25 cellular contexts compared by ENCODE assay signal in genomic region chr14:97138801-97139200, GRCh38.
DNase-seq lines count a peak whose midpoint lies in the region; FAIRE-seq and TF ChIP-seq lines count a peak whose summit lies in the region.
"Had no signal": no experiment of that assay in that cellular context is flagged by ENCODE, and none has a peak within 500 bp of the region (broad histone marks: within the 10 kb centered on the region; RNA-seq: fewer than 3 reads in every experiment).

No MANE protein-coding gene starts in this region.

- H3K27ac Mint-ChIP-seq in endodermal cell, result no peak overlapping the region
- no peak overlapping the region for H3K27ac Mint-ChIP-seq in Calu3 (ENCODE audit: unreplicated experiment)
- H3K27ac Mint-ChIP-seq: activated CD4-positive, alpha-beta memory T cell treated with anti-CD3 and anti-CD28 coated beads, Interleukin-2, amount 10 ng/mL, durations not matched to agents 7 days and 5 days; CD4-positive, CD25-positive, alpha-beta regulatory T cell had no signal

- BruUV-seq in Calu3 (replicated peaks; lab: Mats Ljungman, UMichigan) (no TSS peak), OCI-LY7 (replicated peaks; lab: Mats Ljungman, UMichigan) (no TSS peak)

- no peak overlapping the region for H3K9ac ChIP-seq in endodermal cell (ENCODE audit: extremely low read depth, low read length, poor library complexity, severe bottlenecking)

- DNase-seq in D721Med (ENCODE audit: insufficient read length, low spot score), result no peak
- peak; percentile 62 for DNase-seq in H7
- peak; percentile 53 for DNase-seq in NCI-H748 (lab: John Stamatoyannopoulos, UW; ENCODE audit: unreplicated experiment)
- peak; percentile 51 for DNase-seq in endodermal cell
- DNase-seq in Calu3, result no peak
- DNase-seq in OCI-M2 (lab: John Stamatoyannopoulos, UW; ENCODE audit: unreplicated experiment), result no peak
- DNase-seq in occipital lobe (lab: John Stamatoyannopoulos, UW), result no peak
- DNase-seq in OCI-LY7 (ENCODE audit: low spot score), result no peak
- DNase-seq: activated CD4-positive, alpha-beta memory T cell treated with anti-CD3 and anti-CD28 coated beads, Interleukin-2, amount 10 ng/mL, durations not matched to agents 7 days and 5 days; activated effector memory CD4-positive, alpha-beta T cell treated with anti-CD3 and anti-CD28 coated beads, Interleukin-2, amount 50 U/mL, for 16 hours; activated T-cell treated with anti-CD3 and anti-CD28 coated beads for 4 hours; body of pancreas; CD4-positive, CD25-positive, alpha-beta regulatory T cell; DMS153; effector memory CD8-positive, alpha-beta T cell; hypothalamus; NCI-H1417 treated with DMSO at 0.1 percent for 48 hours; retina; spleen; stimulated activated CD4-positive, alpha-beta T cell treated with anti-CD3 and anti-CD28 coated beads, Interleukin-4, amount 100 ng/mL, for 1 hour; stimulated activated naive CD8-positive, alpha-beta T cell treated with anti-CD3 and anti-CD28 coated beads, Interleukin-15, Interleukin-2, amounts not matched to agents 100 U/mL and 50 U/mL, for 24 hours; T1000 had no signal

- H3K9me3 ChIP-seq in endodermal cell (ENCODE audit: control insufficient read depth, low read length), result no peaks in the 10 kb centered on the region
- no peaks in the 10 kb centered on the region for H3K9me3 ChIP-seq in OCI-LY7 (ENCODE audit: low read length)
- H3K9me3 ChIP-seq: body of pancreas, esophagus muscularis mucosa, spleen had no signal

- H4K20me1 ChIP-seq in OCI-LY7 (ENCODE audit: insufficient read depth, low read length), result no peaks in the 10 kb centered on the region

- FAIRE-seq in D721Med (lab: Jason Lieb, UNC), result no peak
- FAIRE-seq: frontal cortex, GM12891 had no signal

- H3K27me3 Mint-ChIP-seq in endodermal cell (ENCODE audit: insufficient read depth) (peaks cover 3% of the 10 kb centered on the region), Calu3 (ENCODE audit: unreplicated experiment) (no peaks in the 10 kb centered on the region)

- CTCF ChIA-PET in Calu3 (lab: Charles Lee), result no interaction called here
- CTCF ChIA-PET in OCI-LY7 (lab: Charles Lee; ENCODE audit: unreplicated experiment), result no interaction called here

- H3K27ac ChIP-seq in endodermal cell (ENCODE audit: low read depth, low read length) (no peak overlapping the region), OCI-LY7 (ENCODE audit: low read depth, low read length, poor library complexity, severe bottlenecking) (no peak overlapping the region)
- H3K27ac ChIP-seq: body of pancreas, esophagus muscularis mucosa, spleen had no signal

- H3K4me3 ChIP-seq in H7 (ENCODE audit: insufficient read depth, low read depth, low read length), result no peak overlapping the region
- no peak overlapping the region for H3K4me3 ChIP-seq in endodermal cell (ENCODE audit: low read length)
- no peak overlapping the region for H3K4me3 ChIP-seq in OCI-LY7 (ENCODE audit: low read depth, low read length, poor library complexity, severe bottlenecking)
- H3K4me3 ChIP-seq: body of pancreas, esophagus muscularis mucosa, spleen had no signal

- no peaks in the 10 kb centered on the region for H3K27me3 ChIP-seq in H7 (ENCODE audit: control insufficient read depth, insufficient read depth, low read length)
- H3K27me3 ChIP-seq in endodermal cell (ENCODE audit: control insufficient read depth, insufficient read depth, low read length, poor library complexity, severe bottlenecking), result peaks cover 11% of the 10 kb centered on the region
- H3K27me3 ChIP-seq: body of pancreas, esophagus muscularis mucosa had no signal

- H3K36me3 Mint-ChIP-seq in endodermal cell (ENCODE audit: low read depth) (no peaks in the 10 kb centered on the region), Calu3 (ENCODE audit: insufficient read depth, unreplicated experiment) (no peaks in the 10 kb centered on the region)

- H3K9me2 ChIP-seq in OCI-LY7 (ENCODE audit: insufficient read depth, low read length), result no peaks in the 10 kb centered on the region

- WGBS in endodermal cell (ENCODE audit: insufficient coverage in 1 of 2, insufficient read length in 1 of 2), 2 experiments, result 68 to 84% methylated on average over 4 of the region's 4 CpGs

- no peak overlapping the region for H2AFZ ChIP-seq in OCI-LY7 (ENCODE audit: low read length)

- H3K9me3 Mint-ChIP-seq in endodermal cell (no peaks in the 10 kb centered on the region), Calu3 (ENCODE audit: low read depth, unreplicated experiment) (peaks cover 13% of the 10 kb centered on the region)

- no peaks in the 10 kb centered on the region for H3K79me2 ChIP-seq in OCI-LY7 (ENCODE audit: insufficient read depth, low read depth, low read length)

- peaks cover 2% of the 10 kb centered on the region for H3K4me1 Mint-ChIP-seq in endodermal cell
- no peaks in the 10 kb centered on the region for H3K4me1 Mint-ChIP-seq in Calu3 (ENCODE audit: low read depth, unreplicated experiment)

- intact Hi-C loops in Calu3 (cut with micrococcal nuclease; ENCODE audit: unreplicated experiment) (no loop called here), OCI-LY7 (cut with micrococcal nuclease; ENCODE audit: unreplicated experiment) (no loop called here)

- H3K4me1 ChIP-seq in endodermal cell (ENCODE audit: control insufficient read depth, insufficient read depth, low read length) (no peaks in the 10 kb centered on the region), OCI-LY7 (ENCODE audit: insufficient read depth, low read length, poor library complexity, severe bottlenecking) (no peaks in the 10 kb centered on the region)
- H3K4me1 ChIP-seq: body of pancreas, esophagus muscularis mucosa, spleen had no signal

- POLR2A ChIA-PET in OCI-LY7 (lab: Charles Lee), result no interaction called here

- peak; percentile 45 for TF ChIP-seq CTCF in D721Med (IDR thresholded peaks at IDR 0.05; ENCODE audit: insufficient read depth, missing control alignments)
- peak; percentile 72 for TF ChIP-seq CTCF in endodermal cell (conservative IDR thresholded peaks at IDR 0.05)
- no peak for TF ChIP-seq CTCF in Calu3 (IDR thresholded peaks at IDR 0.05; ENCODE audit: unreplicated experiment)
- no peak for TF ChIP-seq CTCF in OCI-LY7 (conservative IDR thresholded peaks at IDR 0.05; ENCODE audit: low read length)

- H3K4me3 Mint-ChIP-seq in endodermal cell, result no peak overlapping the region
- H3K4me3 Mint-ChIP-seq in Calu3 (ENCODE audit: low read depth, unreplicated experiment), result no peak overlapping the region
- H3K4me3 Mint-ChIP-seq: activated CD4-positive, alpha-beta memory T cell treated with anti-CD3 and anti-CD28 coated beads, Interleukin-2, amount 10 ng/mL, durations not matched to agents 7 days and 5 days; CD4-positive, CD25-positive, alpha-beta regulatory T cell; effector memory CD8-positive, alpha-beta T cell had no signal

- no peak overlapping the region for H3K4me2 ChIP-seq in OCI-LY7 (ENCODE audit: low read length)

- H3K36me3 ChIP-seq in H7 (replicated peaks; ENCODE audit: control insufficient read depth, insufficient read depth, low read length) (no peaks in the 10 kb centered on the region), endodermal cell (ENCODE audit: control insufficient read depth, insufficient read depth, low read length) (no peaks in the 10 kb centered on the region), OCI-LY7 (ENCODE audit: insufficient read depth, low read length) (no peaks in the 10 kb centered on the region)
- H3K36me3 ChIP-seq: esophagus muscularis mucosa, spleen had no signal

Comparison
In these comparisons a context has a peak if more than half of its experiments do, and no peak if none do; other contexts are left out.
1. DNase-seq: peak in H7 (single experiment), NCI-H748 (single experiment) and endodermal cell (single experiment); none in D721Med (single experiment), Calu3 (single experiment), OCI-M2 (single experiment), occipital lobe (single experiment) and OCI-LY7 (single experiment).
2. CTCF ChIP-seq: peak in D721Med (single experiment) and endodermal cell (single experiment); none in Calu3 (single experiment) and OCI-LY7 (single experiment).